Comparison of ENCODE assay signal across 13 cellular contexts in the genomic region with DNA sequence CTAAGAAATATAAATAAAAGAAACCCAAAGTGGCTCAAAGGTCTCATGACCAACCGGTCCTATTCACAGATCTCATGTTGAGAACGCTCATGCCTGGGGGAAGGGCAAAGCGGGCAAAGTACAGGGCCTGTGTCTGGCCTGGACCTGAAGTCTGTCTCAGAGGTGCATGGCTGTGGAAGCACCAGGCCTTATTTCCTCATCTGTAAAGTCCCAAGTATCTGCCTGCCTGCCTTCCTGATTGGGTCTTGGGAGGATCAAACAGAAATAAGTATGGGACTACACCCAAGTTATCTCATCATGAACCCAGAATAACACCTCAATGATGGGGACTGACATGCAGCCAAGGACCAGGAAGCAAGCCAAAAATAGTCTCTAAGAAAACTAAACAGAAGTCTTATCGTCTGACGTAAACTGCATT. TPM values are rescaled to one million over a fixed set of nuclear protein-coding genes. Genes with fewer than 3 reads are reported as not detected.
DNase-seq lines count a peak whose midpoint lies in the region; ATAC-seq and TF ChIP-seq lines count a peak whose summit lies in the region.
"Had no signal": no experiment of that assay in that cellular context is flagged by ENCODE, and none has a peak within 500 bp of the region (broad histone marks: within the 10 kb centered on the region; RNA-seq: fewer than 3 reads in every experiment).

No MANE protein-coding gene starts in this region.

- H3K4ac ChIP-seq in H9 (ENCODE audit: low read depth, low read length) = no peak overlapping the region

- no peak overlapping the region for H3K4me2 ChIP-seq in H9 (ENCODE audit: insufficient read depth, insufficient read length, low read length)

- H3K9me3 Mint-ChIP-seq in activated CD4-positive, alpha-beta T cell treated with anti-CD3 and anti-CD28 coated beads, Interleukin-2, amount 10 ng/mL, durations not matched to agents 7 days and 5 days = no peaks in the 10 kb centered on the region
- no peaks in the 10 kb centered on the region for H3K9me3 Mint-ChIP-seq in type B pancreatic cell
- H3K9me3 Mint-ChIP-seq in H9 = no peaks in the 10 kb centered on the region

- H3K79me1 ChIP-seq in H9 (ENCODE audit: insufficient read depth, low read depth, low read length, poor library complexity, severe bottlenecking) = peaks cover 32% of the 10 kb centered on the region

- H2BK20ac ChIP-seq in H9 (ENCODE audit: low read depth, low read length, poor library complexity, severe bottlenecking) = no peak overlapping the region

- H3T11ph ChIP-seq in H9 (ENCODE audit: low read length) = no peak overlapping the region

- no peak overlapping the region for H2AK5ac ChIP-seq in H9 (ENCODE audit: insufficient read length, low read length)

- no peaks in the 10 kb centered on the region for H3K23me2 ChIP-seq in H9 (ENCODE audit: insufficient read length, low read depth, low read length, poor library complexity, severe bottlenecking)

- POLR2A ChIA-PET in activated CD4-positive, alpha-beta T cell treated with anti-CD3 and anti-CD28 coated beads, Interleukin-2, amount 10 ng/mL, durations not matched to agents 7 days and 5 days (lab: Charles Lee) = no interaction called here

- H4K20me1 ChIP-seq in H9 (ENCODE audit: control insufficient read depth, insufficient read depth, insufficient read length) = peaks cover 3% of the 10 kb centered on the region

- no peak overlapping the region for H4K8ac ChIP-seq in H9 (replicated peaks; ENCODE audit: insufficient read length, low read depth, low read length)

- no peak overlapping the region for H2BK5ac ChIP-seq in H9 (ENCODE audit: insufficient read length, low read length)

- no peak overlapping the region for H3K23ac ChIP-seq in H9 (ENCODE audit: insufficient read length, low read depth, low read length)

- H2AFZ ChIP-seq in H9 (ENCODE audit: low read length) = no peak overlapping the region

- H3K4me1 ChIP-seq in mucosa of descending colon (ENCODE audit: low read depth) (peaks cover 17% of the 10 kb centered on the region), H9 (ENCODE audit: insufficient read depth, low read length) (peaks cover 9% of the 10 kb centered on the region)

- H3K79me2 ChIP-seq in H9 (ENCODE audit: insufficient read depth, low read length) = peaks cover 55% of the 10 kb centered on the region; the same call in 1 of the 2 replicates

- CTCF ChIA-PET in activated CD4-positive, alpha-beta T cell treated with anti-CD3 and anti-CD28 coated beads, Interleukin-2, amount 10 ng/mL, durations not matched to agents 7 days and 5 days (lab: Charles Lee) = no interaction called here

- intact Hi-C loops in mucosa of descending colon (cut with DNase I, micrococcal nuclease) = no loop called here

- no peaks in the 10 kb centered on the region for H3K36me3 ChIP-seq in mucosa of descending colon (ENCODE audit: low read depth)

- no peak overlapping the region for H3K18ac ChIP-seq in H9 (ENCODE audit: insufficient read length, low read depth, low read length)

- no peak for DNase-seq in activated CD4-positive, alpha-beta T cell treated with anti-CD3 and anti-CD28 coated beads, Interleukin-2, amount 10 ng/mL, durations not matched to agents 7 days and 5 days
- DNase-seq in activated CD4-positive, alpha-beta T cell treated with anti-CD3 and anti-CD28 coated beads for 48 hours = no peak
- DNase-seq in mucosa of descending colon = peak; percentile 90 to 93 (median 90)
- DNase-seq in type B pancreatic cell (ENCODE audit: extremely low spot score, unreplicated experiment) = no peak
- no peak for DNase-seq in NCI-H2227 (lab: John Stamatoyannopoulos, UW; ENCODE audit: unreplicated experiment)
- no peak for DNase-seq in H9
- no peak for DNase-seq in foreskin melanocyte
- DNase-seq: activated T-cell treated with anti-CD3 and anti-CD28 coated beads, Interleukin-2, amount 50 U/mL, for 1 hour; DND-41; mesenchymal stem cell; NCI-H510A had no signal

- H3K4me1 Mint-ChIP-seq in activated CD4-positive, alpha-beta T cell treated with anti-CD3 and anti-CD28 coated beads, Interleukin-2, amount 10 ng/mL, durations not matched to agents 7 days and 5 days = peaks cover 16% of the 10 kb centered on the region
- H3K4me1 Mint-ChIP-seq in type B pancreatic cell (ENCODE audit: unreplicated experiment) = peaks cover 73% of the 10 kb centered on the region
- peaks cover 65 to 75% of the 10 kb centered on the region in 2 experiments for H3K4me1 Mint-ChIP-seq in H9

- no CpG with 5 or more reads among the region's 5 CpGs for WGBS in H9 (ENCODE audit: extremely low coverage, insufficient read length, low lambda C conversion rate)

- H3K14ac ChIP-seq in H9 (ENCODE audit: insufficient read depth, low read length) = no peak overlapping the region

- no peak overlapping the region for H2BK15ac ChIP-seq in H9 (ENCODE audit: low read depth, low read length)

- H2BK12ac ChIP-seq in H9 (ENCODE audit: insufficient read length, low read depth, low read length) = no peak overlapping the region

- peaks cover 43% of the 10 kb centered on the region for H3K36me3 Mint-ChIP-seq in activated CD4-positive, alpha-beta T cell treated with anti-CD3 and anti-CD28 coated beads, Interleukin-2, amount 10 ng/mL, durations not matched to agents 7 days and 5 days (ENCODE audit: low read depth)
- H3K36me3 Mint-ChIP-seq in type B pancreatic cell (peaks cover 61% of the 10 kb centered on the region), H9 (ENCODE audit: insufficient read depth in 1 of 3, low read depth in 3 of 3) (peaks cover 27 to 81% (median 58%) of the 10 kb centered on the region in 3 experiments; a peak in 6 of 7 replicates)

- H4K91ac ChIP-seq in H9 (ENCODE audit: insufficient read length, low read depth, low read length) = no peak overlapping the region

- no peak overlapping the region for H3K9ac ChIP-seq in H9 (ENCODE audit: extremely low read depth, insufficient read length, low read length)

- no peak overlapping the region for H4K5ac ChIP-seq in H9 (ENCODE audit: insufficient read length, low read depth, low read length)

- H2BK120ac ChIP-seq in H9 (ENCODE audit: low read depth, low read length, poor library complexity, severe bottlenecking) = no peak overlapping the region

- no peak overlapping the region for H3K56ac ChIP-seq in H9 (ENCODE audit: insufficient read length, low read depth, low read length)

- no peak overlapping the region for H3K4me3 Mint-ChIP-seq in activated CD4-positive, alpha-beta T cell treated with anti-CD3 and anti-CD28 coated beads, Interleukin-2, amount 10 ng/mL, durations not matched to agents 7 days and 5 days
- peak overlapping the region; percentile 46 for H3K4me3 Mint-ChIP-seq in type B pancreatic cell
- H3K4me3 Mint-ChIP-seq in H9 = no peak overlapping the region

- H3K27ac ChIP-seq in H9 (ENCODE audit: insufficient read length, low read depth, low read length) = no peak overlapping the region

- H3K9me3 ChIP-seq in mucosa of descending colon (no peaks in the 10 kb centered on the region), H9 (ENCODE audit: control insufficient read depth, low read depth, low read length) (no peaks in the 10 kb centered on the region)

- no peaks in the 10 kb centered on the region; the same call in 1 of the 2 replicates for H3K27me3 ChIP-seq in H9 (ENCODE audit: insufficient read depth, low read length)

- no peak overlapping the region for H3K4me3 ChIP-seq in mucosa of descending colon
- H3K4me3 ChIP-seq: skin epidermis had no signal

- H3K27me3 Mint-ChIP-seq in activated CD4-positive, alpha-beta T cell treated with anti-CD3 and anti-CD28 coated beads, Interleukin-2, amount 10 ng/mL, durations not matched to agents 7 days and 5 days = no peaks in the 10 kb centered on the region
- H3K27me3 Mint-ChIP-seq in type B pancreatic cell (no peaks in the 10 kb centered on the region), H9 (ENCODE audit: low read depth) (no peaks in the 10 kb centered on the region)

- TF ChIP-seq CTCF in mucosa of descending colon (IDR thresholded peaks at IDR 0.05) = no peak
- TF ChIP-seq CTCF in type B pancreatic cell (conservative IDR thresholded peaks at IDR 0.05) = no peak
- no peak for TF ChIP-seq CTCF in H9 (conservative IDR thresholded peaks at IDR 0.05)

- peak overlapping the region; percentile 63 for H3K27ac Mint-ChIP-seq in activated CD4-positive, alpha-beta T cell treated with anti-CD3 and anti-CD28 coated beads, Interleukin-2, amount 10 ng/mL, durations not matched to agents 7 days and 5 days
- H3K27ac Mint-ChIP-seq in type B pancreatic cell (peak overlapping the region; percentile 69), H9 (peak overlapping the region in 1 of 3 experiments; percentile 13; a peak in 2 of 7 replicates)

- ATAC-seq in esophagus mucosa (peak; percentile 61), mucosa of descending colon (peak; percentile 92)

RNA-seq across cellular contexts. Expression of gene AXIN2, which starts 14.2 kb away (rescaled TPM):
- total RNA-seq in activated CD4-positive, alpha-beta T cell treated with anti-CD3 and anti-CD28 coated beads, Interleukin-2, amount 10 ng/mL, durations not matched to agents 7 days and 5 days = 10 to 100 TPM; 12.7 to 13.4 TPM
- total RNA-seq in esophagus mucosa (3.1 TPM), mucosa of descending colon (10 to 100 TPM; 27.6 to 63.3 (median 39.3) TPM), type B pancreatic cell (ENCODE audit: low replicate concordance) (29.2 and 115 TPM in 2 replicates), H9 (2021) (35.0 and 35.6 TPM in 2 replicates)

Comparison
In these comparisons a context has a peak if more than half of its experiments do, and no peak if none do; other contexts are left out.
1. DNase-seq: peak in mucosa of descending colon (3 of 3); none in activated CD4-positive, alpha-beta T cell treated with anti-CD3 and anti-CD28 coated beads, Interleukin-2, amount 10 ng/mL, durations not matched to agents 7 days and 5 days (single experiment), activated CD4-positive, alpha-beta T cell treated with anti-CD3 and anti-CD28 coated beads for 48 hours (single experiment), type B pancreatic cell (single experiment), NCI-H2227 (single experiment), H9 (single experiment) and foreskin melanocyte (single experiment).